8 cellular contexts compared by ENCODE assay signal in the genomic region with DNA sequence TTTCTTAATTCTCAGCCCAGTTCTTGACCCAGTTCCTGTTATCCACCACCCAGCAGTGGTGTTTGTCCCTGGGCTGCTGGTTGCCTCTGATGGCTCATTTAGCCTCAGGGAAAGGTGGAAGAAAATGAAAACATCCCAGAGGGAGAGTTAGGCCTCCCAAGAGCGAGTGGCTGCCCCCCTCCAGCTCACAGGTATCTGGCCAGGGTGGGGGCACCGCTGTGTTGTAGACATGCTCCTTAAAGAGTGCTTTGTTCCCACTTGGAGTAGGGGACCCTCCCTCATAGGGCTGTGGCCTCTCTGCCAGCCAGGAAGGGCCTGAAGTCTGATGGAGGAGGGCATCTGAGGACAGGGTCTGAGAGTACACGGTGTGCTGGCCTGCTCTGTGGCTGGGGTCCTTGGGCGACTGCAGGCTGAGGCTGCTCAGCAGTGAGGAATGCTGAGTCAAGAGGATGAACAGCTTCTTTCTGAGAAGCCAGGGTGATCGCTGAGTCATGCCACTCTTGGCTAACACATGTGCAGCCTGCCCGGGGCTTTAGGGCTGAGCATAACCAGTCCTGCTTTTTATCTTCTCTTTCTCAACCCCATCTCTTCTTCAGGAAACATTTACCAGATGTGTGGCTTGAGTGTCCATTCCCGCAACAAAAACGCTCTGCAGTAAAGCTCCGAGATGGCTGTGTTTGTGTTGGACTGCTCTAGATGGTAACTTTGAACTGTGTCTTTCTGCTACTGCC.
A peak's percentile ranks its signal among the peaks of the same experiment; 100 is the strongest.
DNase-seq lines count a peak whose midpoint lies in the region; ATAC-seq and TF ChIP-seq lines count a peak whose summit lies in the region.

No MANE protein-coding gene starts in this region.

- H3K27me3 Mint-ChIP-seq in activated naive CD8-positive, alpha-beta T cell, result no peaks in the 10 kb centered on the region
- H3K27me3 Mint-ChIP-seq in activated naive CD8-positive, alpha-beta T cell treated with anti-CD3 and anti-CD28 coated beads, Interleukin-2, amount 50 U/mL, for 24 hours, result peaks cover 3% of the 10 kb centered on the region

- peak overlapping the region; percentile 81 for H3K27ac Mint-ChIP-seq in activated naive CD8-positive, alpha-beta T cell
- no peak overlapping the region for H3K27ac Mint-ChIP-seq in activated naive CD8-positive, alpha-beta T cell treated with anti-CD3 and anti-CD28 coated beads, Interleukin-2, amount 50 U/mL, for 24 hours

- DNase-seq in activated naive CD8-positive, alpha-beta T cell treated with anti-CD3 and anti-CD28 coated beads, Interleukin-2, amount 50 U/mL, for 24 hours, result no peak
- DNase-seq in T1000 (lab: John Stamatoyannopoulos, UW) (peak; percentile 82), transverse colon (peak; percentile 81), GM13976 (ENCODE audit: low spot score) (no peak), NCI-H146 treated with DMSO at 0.1 percent for 48 hours (lab: John Stamatoyannopoulos, UW; ENCODE audit: unreplicated experiment) (no peak)

- H3K27ac ChIP-seq in muscle layer of colon (ENCODE audit: low read depth, low read length) (peak overlapping the region; percentile 78), transverse colon (peak overlapping the region; percentile 88 to 93 (median 91))

- H3K9me3 ChIP-seq in muscle layer of colon (ENCODE audit: low read length), result no peaks in the 10 kb centered on the region
- no peaks in the 10 kb centered on the region for H3K9me3 ChIP-seq in transverse colon

- peak; percentile 98 for TF ChIP-seq EP300 in transverse colon (IDR thresholded peaks at IDR 0.05; ENCODE audit: low read depth)

- H3K27me3 ChIP-seq in muscle layer of colon (ENCODE audit: control insufficient read depth in 1 of 2, insufficient read depth in 2 of 2, low read length in 2 of 2), result no peaks in the 10 kb centered on the region
- no peaks in the 10 kb centered on the region for H3K27me3 ChIP-seq in transverse colon

- intact Hi-C loops in transverse colon (cut with DNase I; ENCODE audit: low total_unique reads), result loop anchor here (1.0 to 5.0 kb wide), 2 partner anchors 14 to 78 kb away; a partner anchor contains a TSS

- no peak for TF ChIP-seq POLR2A in transverse colon (IDR thresholded peaks at IDR 0.05)

- in situ Hi-C loops in transverse colon (cut with MboI; ENCODE audit: low pct_ligation_motif_present in 1 of 4, low pct_unique_long_range_greater_than_20kb in 1 of 4, low sequenced_read_pairs in 3 of 4) (no loop called here), GM13976 (cut with MboI; ENCODE audit: low sequenced_read_pairs, unreplicated experiment) (no loop called here)

- 0 to 29% methylated on average over 1 to 9 of the region's 9 CpGs for WGBS in transverse colon (ENCODE audit: low coverage in 1 of 2), 2 donors

- ATAC-seq in activated naive CD8-positive, alpha-beta T cell treated with anti-CD3 and anti-CD28 coated beads, Interleukin-2, amount 50 U/mL, for 24 hours, result no peak
- ATAC-seq in esophagus mucosa, result peak; percentile 93

- no peak for TF ChIP-seq CTCF in transverse colon (IDR thresholded peaks at IDR 0.05)
- no peak for TF ChIP-seq CTCF in GM13976 (IDR thresholded peaks at IDR 0.05; ENCODE audit: borderline replicate concordance, control extremely low read depth, extremely low read depth, insufficient read depth, missing control alignments)

- H3K4me3 Mint-ChIP-seq in activated naive CD8-positive, alpha-beta T cell, result no peak overlapping the region
- no peak overlapping the region for H3K4me3 Mint-ChIP-seq in activated naive CD8-positive, alpha-beta T cell treated with anti-CD3 and anti-CD28 coated beads, Interleukin-2, amount 50 U/mL, for 24 hours

- H3K36me3 ChIP-seq in muscle layer of colon (ENCODE audit: insufficient read depth, low read length) (no peaks in the 10 kb centered on the region), transverse colon (no peaks in the 10 kb centered on the region)

- H3K36me3 Mint-ChIP-seq in activated naive CD8-positive, alpha-beta T cell, result no peaks in the 10 kb centered on the region
- no peaks in the 10 kb centered on the region for H3K36me3 Mint-ChIP-seq in activated naive CD8-positive, alpha-beta T cell treated with anti-CD3 and anti-CD28 coated beads, Interleukin-2, amount 50 U/mL, for 24 hours (ENCODE audit: low read depth)

- peak overlapping the region; percentile 66 for H3K9ac ChIP-seq in muscle layer of colon (ENCODE audit: low read length)

- peaks cover 21% of the 10 kb centered on the region for H3K4me1 Mint-ChIP-seq in activated naive CD8-positive, alpha-beta T cell (ENCODE audit: low read depth)
- peaks cover 30% of the 10 kb centered on the region for H3K4me1 Mint-ChIP-seq in activated naive CD8-positive, alpha-beta T cell treated with anti-CD3 and anti-CD28 coated beads, Interleukin-2, amount 50 U/mL, for 24 hours

- H3K4me1 ChIP-seq in muscle layer of colon (ENCODE audit: insufficient read depth, low read length) (peaks cover 46% of the 10 kb centered on the region), transverse colon (peaks cover 21 to 64% (median 38%) of the 10 kb centered on the region in 4 donors)

- H3K9me3 Mint-ChIP-seq in activated naive CD8-positive, alpha-beta T cell (ENCODE audit: low read depth), result no peaks in the 10 kb centered on the region
- no peaks in the 10 kb centered on the region for H3K9me3 Mint-ChIP-seq in activated naive CD8-positive, alpha-beta T cell treated with anti-CD3 and anti-CD28 coated beads, Interleukin-2, amount 50 U/mL, for 24 hours

- H3K4me3 ChIP-seq in muscle layer of colon (ENCODE audit: low read depth in 1 of 2, low read length in 2 of 2), result peak overlapping the region; percentile 14 to 34
- no peak overlapping the region for H3K4me3 ChIP-seq in transverse colon

Comparison
In these comparisons a context has a peak if more than half of its experiments do, and no peak if none do; other contexts are left out.
1. DNase-seq: peak in T1000 (single experiment) and transverse colon (single experiment); none in activated naive CD8-positive, alpha-beta T cell treated with anti-CD3 and anti-CD28 coated beads, Interleukin-2, amount 50 U/mL, for 24 hours (single experiment), GM13976 (single experiment) and NCI-H146 treated with DMSO at 0.1 percent for 48 hours (single experiment).
2. H3K4me3 ChIP-seq: peak in muscle layer of colon (2 of 2); none in transverse colon (0 of 4).